ENCODE assay signal across 8 cellular contexts in genomic region chr5:181246276-181247050, GRCh38. TPM values are rescaled to one million over a fixed set of nuclear protein-coding genes. Genes with fewer than 3 reads are reported as not detected.
DNase-seq lines count a peak whose midpoint lies in the region; ATAC-seq and TF ChIP-seq lines count a peak whose summit lies in the region.

No MANE protein-coding gene starts in this region.

- H3K9ac ChIP-seq in trophoblast cell (ENCODE audit: low read length) = peak overlapping the region; percentile 98

- no peak overlapping the region for H3K23ac ChIP-seq in trophoblast cell (ENCODE audit: low read length)

- H3K4me3 Mint-ChIP-seq in CD8-positive, alpha-beta T cell = peak overlapping the region; percentile 88

- peak overlapping the region; percentile 81 for H2AFZ ChIP-seq in trophoblast cell (ENCODE audit: insufficient read depth, low read length, poor library complexity)

- intact Hi-C loops in CD8-positive, alpha-beta T cell (cut with DNase I, micrococcal nuclease) = loop anchor here in 1 of 2 experiments (1.0 kb wide), 1 partner anchor 55 kb away; no protein-coding TSS in a partner anchor
- intact Hi-C loops in upper lobe of right lung (cut with DNase I) = no loop called here

- no peaks in the 10 kb centered on the region for H3K9me3 ChIP-seq in CD8-positive, alpha-beta T cell (ENCODE audit: low read length)
- H3K9me3 ChIP-seq in trophoblast cell (ENCODE audit: insufficient read depth, low read depth, low read length) (peaks cover 1% of the 10 kb centered on the region), upper lobe of right lung (no peaks in the 10 kb centered on the region)

- peak overlapping the region; percentile 98 for H4K91ac ChIP-seq in trophoblast cell (ENCODE audit: low read depth, low read length)

- no peaks in the 10 kb centered on the region for H3K27me3 ChIP-seq in CD8-positive, alpha-beta T cell (ENCODE audit: insufficient read depth, low read length)
- H3K27me3 ChIP-seq in trophoblast cell (ENCODE audit: insufficient read depth, low read length) (no peaks in the 10 kb centered on the region), upper lobe of right lung (no peaks in the 10 kb centered on the region)

- peak overlapping the region; percentile 90 for H4K12ac ChIP-seq in trophoblast cell (ENCODE audit: low read depth, low read length)

- peaks cover 30% of the 10 kb centered on the region for H3K36me3 Mint-ChIP-seq in CD8-positive, alpha-beta T cell

- H2BK5ac ChIP-seq in trophoblast cell (ENCODE audit: low read depth, low read length, poor library complexity) = peak overlapping the region; percentile 86

- TF ChIP-seq CTCF in CD8-positive, alpha-beta T cell (IDR thresholded peaks at IDR 0.05) = no peak
- TF ChIP-seq CTCF in upper lobe of right lung (IDR thresholded peaks at IDR 0.05) = no peak

- DNase-seq in CD8-positive, alpha-beta T cell = peak in 6 of 7 experiments; percentile 63 to 80 (median 64)
- DNase-seq in NAMALWA (ENCODE audit: low spot score) (peak; percentile 72), glomerular visceral epithelial cell (ENCODE audit: extremely low spot score) (peak; percentile 90), trophoblast cell (peak; percentile 94 to 96), upper lobe of right lung (peak; percentile 96), NOMO-1 treated with dmso at 0.1 percent for 144 hours (lab: John Stamatoyannopoulos, UW; ENCODE audit: unreplicated experiment) (no peak)
- peak; percentile 92 for DNase-seq in activated effector memory CD4-positive, alpha-beta T cell treated with anti-CD3 and anti-CD28 coated beads, Interleukin-2, amount 50 U/mL, for 16 hours

- peak overlapping the region; percentile 92 for H2BK120ac ChIP-seq in trophoblast cell (ENCODE audit: insufficient read depth, low read length, poor library complexity)

- peaks cover 78% of the 10 kb centered on the region for H3K4me1 Mint-ChIP-seq in CD8-positive, alpha-beta T cell (ENCODE audit: low read depth)

- peak overlapping the region; percentile 99 for H3K14ac ChIP-seq in trophoblast cell (ENCODE audit: low read length)

- peak overlapping the region; percentile 77 for H3K4me3 ChIP-seq in CD8-positive, alpha-beta T cell (ENCODE audit: low read depth, low read length)
- H3K4me3 ChIP-seq in trophoblast cell (ENCODE audit: low read depth, low read length) (peak overlapping the region; percentile 84), upper lobe of right lung (peak overlapping the region; percentile 83)

- H3K4me2 ChIP-seq in trophoblast cell (ENCODE audit: low read length) = peak overlapping the region; percentile 67

- peak overlapping the region; percentile 98 for H3K4ac ChIP-seq in trophoblast cell (ENCODE audit: low read depth, low read length)

- ATAC-seq in CD8-positive, alpha-beta T cell = peak; percentile 27
- ATAC-seq in GM21825 (IDR thresholded peaks at IDR 0.05; ENCODE audit: unreplicated experiment) (peak; percentile 42), upper lobe of right lung (peak; percentile 87)

- no CpG with 5 or more reads among the region's 56 CpGs for WGBS in trophoblast cell (ENCODE audit: extremely low coverage, insufficient coverage, insufficient read length)

- CTCF ChIA-PET in CD8-positive, alpha-beta T cell (lab: Charles Lee) = interaction anchor here (1.1 to 2.4 kb wide), 3 partner anchors 14 to 23 kb away, joined by 3 to 6 read pairs (median 4); partner anchors contain the start of gene TRIM52

- H3K27me3 Mint-ChIP-seq in CD8-positive, alpha-beta T cell (ENCODE audit: low read depth) = no peaks in the 10 kb centered on the region

- peaks cover 43% of the 10 kb centered on the region for H3K4me1 ChIP-seq in CD8-positive, alpha-beta T cell (ENCODE audit: insufficient read depth, low read length)
- H3K4me1 ChIP-seq in trophoblast cell (ENCODE audit: control insufficient read depth in 1 of 2, insufficient read depth in 2 of 2, low read length in 2 of 2) = peaks cover 12 to 29% of the 10 kb centered on the region in 2 experiments
- peaks cover 63% of the 10 kb centered on the region for H3K4me1 ChIP-seq in upper lobe of right lung

- no peak overlapping the region for H2BK12ac ChIP-seq in trophoblast cell (ENCODE audit: low read length)

- H2AK5ac ChIP-seq in trophoblast cell (ENCODE audit: low read length) = peak overlapping the region; percentile 91

- POLR2A ChIA-PET in CD8-positive, alpha-beta T cell (lab: Charles Lee) = interaction anchor here (1.0 to 8.1 kb wide), 3 partner anchors 15 to 57 kb away, joined by 3 to 94 read pairs (median 64); partner anchors contain the start of genes TRIM41 and TRIM52

- H3K79me1 ChIP-seq in trophoblast cell (ENCODE audit: low read length) = peaks cover 31% of the 10 kb centered on the region

- H3K27ac ChIP-seq in CD8-positive, alpha-beta T cell (ENCODE audit: low read depth, low read length) = peak overlapping the region; percentile 62
- H3K27ac ChIP-seq in trophoblast cell (ENCODE audit: low read depth, low read length) (peak overlapping the region; percentile 95), upper lobe of right lung (peak overlapping the region; percentile 98)

- H3K79me2 ChIP-seq in trophoblast cell (ENCODE audit: control insufficient read depth, insufficient read depth, low read length, poor library complexity) = peaks cover 54% of the 10 kb centered on the region

- peak overlapping the region; percentile 90 for H4K8ac ChIP-seq in trophoblast cell (ENCODE audit: low read depth, low read length)

- H3K36me3 ChIP-seq in CD8-positive, alpha-beta T cell (ENCODE audit: insufficient read depth, low read length) = peaks cover 7% of the 10 kb centered on the region
- H3K36me3 ChIP-seq in trophoblast cell (ENCODE audit: control insufficient read depth in 1 of 2, insufficient read depth in 2 of 2, low read length in 2 of 2) = peaks cover 13 to 17% of the 10 kb centered on the region in 2 experiments
- peaks cover 11% of the 10 kb centered on the region for H3K36me3 ChIP-seq in upper lobe of right lung

- H3K9me3 Mint-ChIP-seq in CD8-positive, alpha-beta T cell = no peaks in the 10 kb centered on the region

- H3K18ac ChIP-seq in trophoblast cell (ENCODE audit: low read length) = peak overlapping the region; percentile 85

- peak overlapping the region; percentile 95 for H3K27ac Mint-ChIP-seq in CD8-positive, alpha-beta T cell

RNA-seq across cellular contexts. Expression of gene RACK1, which starts 2.8 kb away (rescaled TPM):
- 1,000 to 10,000 TPM; 2,370 to 2,438 TPM for total RNA-seq in CD8-positive, alpha-beta T cell
- polyA plus RNA-seq in trophoblast cell (2013) = 2,172 and 2,251 TPM in 2 replicates
- 1,155 TPM for total RNA-seq in upper lobe of right lung

RNA-seq across cellular contexts. Expression of gene TRIM52, which starts 14.5 kb away (rescaled TPM):
- 10 to 100 TPM; 23.7 to 28.8 TPM for total RNA-seq in CD8-positive, alpha-beta T cell
- 2.8 and 3.3 TPM in 2 replicates for polyA plus RNA-seq in trophoblast cell (2013)
- 16.3 TPM for total RNA-seq in upper lobe of right lung

RNA-seq across cellular contexts. Expression of gene TRIM41, which starts 23.4 kb away (rescaled TPM):
- 10 to 100 TPM; 20.9 to 22.2 TPM for total RNA-seq in CD8-positive, alpha-beta T cell
- 16.4 and 16.9 TPM in 2 replicates for polyA plus RNA-seq in trophoblast cell (2013)
- 26.9 TPM for total RNA-seq in upper lobe of right lung

RNA-seq across cellular contexts. Expression of gene TRIM7, which starts 41.5 kb away (rescaled TPM):
- under 1 TPM; 0.72 to 0.95 TPM for total RNA-seq in CD8-positive, alpha-beta T cell
- 0.04 and 0.07 TPM in 2 replicates for polyA plus RNA-seq in trophoblast cell (2013)
- total RNA-seq in upper lobe of right lung = 4.9 TPM

Comparison
In these comparisons a context has a peak if more than half of its experiments do, and no peak if none do; other contexts are left out.
1. ATAC-seq: peak in every context shown above with its lines; median percentile 87 in upper lobe of right lung; 42 in GM21825; 27 in CD8-positive, alpha-beta T cell.